Comparison of ENCODE assay signal across 17 cellular contexts in the genomic region with DNA sequence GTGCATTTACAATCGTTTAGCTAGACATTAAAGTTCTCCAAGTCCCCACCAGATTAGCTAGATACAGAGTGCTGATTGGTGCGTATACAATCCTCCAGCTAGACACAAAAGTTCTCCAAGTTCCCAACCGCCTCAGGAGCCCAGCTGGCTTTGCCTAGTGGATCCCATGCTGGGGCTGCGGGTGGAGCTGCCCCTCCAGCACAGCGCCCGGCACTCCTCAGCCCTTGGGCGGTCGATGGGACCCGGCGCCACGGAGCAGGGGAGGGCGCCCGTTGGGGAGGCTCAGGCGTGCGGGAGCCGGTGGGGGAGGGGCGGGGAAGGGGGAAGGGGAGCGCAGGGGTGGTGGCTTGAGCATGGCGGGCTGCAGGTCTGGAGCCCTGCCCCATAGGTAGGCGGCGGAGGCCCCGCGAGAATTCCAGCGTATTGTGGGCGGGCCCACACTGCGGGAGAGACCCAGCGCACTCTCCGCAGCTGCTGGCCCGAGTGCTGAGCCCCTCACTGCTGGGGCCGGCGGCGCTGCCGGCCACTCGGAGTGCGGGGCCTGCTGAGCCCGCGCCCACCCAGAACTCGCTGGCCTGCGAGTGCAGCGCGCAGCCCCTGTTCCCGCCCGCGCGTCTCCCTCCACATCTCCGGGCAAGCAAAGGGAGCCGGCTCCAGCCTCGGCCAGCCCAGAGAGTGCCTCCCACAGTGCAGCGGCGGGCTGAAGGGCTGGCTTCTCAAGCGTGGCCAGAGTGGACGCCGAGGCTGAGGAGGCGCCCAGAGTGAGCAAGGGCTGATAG.
DNase-seq lines count a peak whose midpoint lies in the region; ATAC-seq and TF ChIP-seq lines count a peak whose summit lies in the region.
"Had no signal": no experiment of that assay in that cellular context is flagged by ENCODE, and none has a peak within 500 bp of the region (broad histone marks: within the 10 kb centered on the region; RNA-seq: fewer than 3 reads in every experiment).

No MANE protein-coding gene starts in this region.

- H3K4me1 Mint-ChIP-seq in CD4-positive, alpha-beta T cell (ENCODE audit: low read depth): no peaks in the 10 kb centered on the region
- H3K4me1 Mint-ChIP-seq: IgD-negative memory B cell had no signal

- POLR2A ChIA-PET in CD4-positive, alpha-beta T cell (lab: Charles Lee): no interaction called here

- no peak for TF ChIP-seq POLR2A in testis (IDR thresholded peaks at IDR 0.05)

- no peak for TF ChIP-seq CTCF in testis (IDR thresholded peaks at IDR 0.05)
- no peak for TF ChIP-seq CTCF in CD4-positive, alpha-beta T cell (IDR thresholded peaks at IDR 0.05)

- peaks cover 5% of the 10 kb centered on the region for H3K9me3 Mint-ChIP-seq in CD4-positive, alpha-beta T cell

- no peaks in the 10 kb centered on the region for H3K36me3 Mint-ChIP-seq in CD4-positive, alpha-beta T cell (ENCODE audit: low read depth)
- H3K36me3 Mint-ChIP-seq: IgD-negative memory B cell had no signal

- H3K27me3 Mint-ChIP-seq in CD4-positive, alpha-beta T cell: no peaks in the 10 kb centered on the region
- H3K27me3 Mint-ChIP-seq: IgD-negative memory B cell had no signal

- DNase-seq in activated gamma-delta T cell treated with Interleukin-2 at 50 U/mL for 16 hours (peak; percentile 2), activated gamma-delta T cell (lab: John Stamatoyannopoulos, UW) (no peak), NCI-H2227 (lab: John Stamatoyannopoulos, UW; ENCODE audit: unreplicated experiment) (peak; percentile 68), testis (peak; percentile 63), caudate nucleus (lab: John Stamatoyannopoulos, UW) (no peak)
- no peak for DNase-seq in CD4-positive, alpha-beta T cell
- DNase-seq: 8988T, COR-L47, NCI-H1436 treated with DMSO at 0.1 percent for 48 hours, NCI-H2081 treated with DMSO at 0.1 percent for 48 hours, NCI-H345, NCI-H748 treated with DMSO at 0.1 percent for 48 hours had no signal

- intact Hi-C loops in testis (cut with DNase I; ENCODE audit: low total_unique reads): no loop called here
- intact Hi-C loops in CD4-positive, alpha-beta T cell (cut with DNase I, micrococcal nuclease): no loop called here

- WGBS in testis, 2 donors: 58 to 83% methylated on average over 10 to 37 of the region's 54 CpGs

- no peak for ATAC-seq in CD4-positive, alpha-beta T cell (ENCODE audit: poor library complexity)
- no peak for ATAC-seq in HG03432 (IDR thresholded peaks at IDR 0.05; ENCODE audit: unreplicated experiment)
- ATAC-seq: GM12878 had no signal

- no peak overlapping the region for H3K27ac Mint-ChIP-seq in CD4-positive, alpha-beta T cell
- H3K27ac Mint-ChIP-seq: IgD-negative memory B cell had no signal

- peak overlapping the region; percentile 72 for H3K4me3 ChIP-seq in iPS-18c (ENCODE audit: insufficient read depth, low read depth, low read length)
- peak overlapping the region; percentile 40 to 54 for H3K4me3 ChIP-seq in testis
- H3K4me3 ChIP-seq: GM12878 had no signal

- no peaks in the 10 kb centered on the region for H3K27me3 ChIP-seq in testis
- H3K27me3 ChIP-seq in CD4-positive, alpha-beta T cell (ENCODE audit: control insufficient read depth, insufficient read depth, low read length): no peaks in the 10 kb centered on the region

- CTCF ChIA-PET in CD4-positive, alpha-beta T cell (lab: Charles Lee): no interaction called here

- H3K27ac ChIP-seq in testis (peak overlapping the region in 1 of 2 donors; percentile 41), caudate nucleus (ENCODE audit: low read depth, low read length) (no peak overlapping the region)
- no peak overlapping the region for H3K27ac ChIP-seq in CD4-positive, alpha-beta T cell (ENCODE audit: low read depth, low read length)
- H3K27ac ChIP-seq: C4-2B had no signal

- no peaks in the 10 kb centered on the region for H3K9me3 ChIP-seq in iPS-18c (ENCODE audit: control insufficient read depth, insufficient read depth, low read length)
- no peaks in the 10 kb centered on the region for H3K9me3 ChIP-seq in testis
- H3K9me3 ChIP-seq in CD4-positive, alpha-beta T cell (ENCODE audit: control insufficient read depth, low read length): no peaks in the 10 kb centered on the region

- H3K4me1 ChIP-seq in testis: no peaks in the 10 kb centered on the region

- no peaks in the 10 kb centered on the region for H3K36me3 ChIP-seq in testis (ENCODE audit: low read depth, missing control alignments)

- no peak overlapping the region for H3K4me3 Mint-ChIP-seq in CD4-positive, alpha-beta T cell
- H3K4me3 Mint-ChIP-seq: IgD-negative memory B cell had no signal

Comparison
In these comparisons a context has a peak if more than half of its experiments do, and no peak if none do; other contexts are left out.
1. DNase-seq: peak in activated gamma-delta T cell treated with Interleukin-2 at 50 U/mL for 16 hours (single experiment), NCI-H2227 (single experiment) and testis (single experiment); none in activated gamma-delta T cell (single experiment), caudate nucleus (0 of 61) and CD4-positive, alpha-beta T cell (0 of 10).